Comparison of ENCODE assay signal across 2 cellular contexts in genomic region chr10:52322941-52323340, GRCh38.
TF ChIP-seq lines count a peak whose summit lies in the region.

No MANE protein-coding gene starts in this region.

TF ChIP-seq in SK-N-SH, 30 proteins besides CTCF, POLR2A, EP300 and RAD21 (continued from another document):
- no peak for TF ChIP-seq REST (IDR thresholded peaks at IDR 0.05; ENCODE audit: low read depth, low read length)
- TF ChIP-seq FOXJ3 (CRISPR knock-in tag; IDR thresholded peaks at IDR 0.05): no peak
- TF ChIP-seq PBX3 (IDR thresholded peaks at IDR 0.05): no peak

TF ChIP-seq in SK-N-SH treated with all-trans-retinoic acid at 6 μM for 48 hours, 23 proteins besides CTCF, POLR2A, EP300 and RAD21 (continued from another document):
- TF ChIP-seq PATZ1 (CRISPR knock-in tag; IDR thresholded peaks at IDR 0.05; ENCODE audit: borderline replicate concordance) (no peak), CSDC2 (CRISPR knock-in tag; IDR thresholded peaks at IDR 0.05) (no peak), CSRNP3 (CRISPR knock-in tag; IDR thresholded peaks at IDR 0.05) (no peak), ZNF8 (CRISPR knock-in tag; IDR thresholded peaks at IDR 0.05) (no peak), TSHZ2 (CRISPR knock-in tag; IDR thresholded peaks at IDR 0.05) (no peak), ESRRG (CRISPR knock-in tag; IDR thresholded peaks at IDR 0.05) (no peak), ZNF565 (CRISPR knock-in tag; conservative IDR thresholded peaks at IDR 0.05; ENCODE audit: low read depth) (no peak), RARB (CRISPR knock-in tag; IDR thresholded peaks at IDR 0.05) (no peak), ZFP30 (CRISPR knock-in tag; IDR thresholded peaks at IDR 0.05) (no peak), TCF4 (CRISPR knock-in tag; IDR thresholded peaks at IDR 0.05; ENCODE audit: borderline replicate concordance) (no peak), BACH2 (CRISPR knock-in tag; IDR thresholded peaks at IDR 0.05; ENCODE audit: borderline replicate concordance) (no peak)
